In genomic region chr2:71299507-71299906, GRCh38 we compare ENCODE assay signal across 8 cellular contexts. TPM values are rescaled to one million over a fixed set of nuclear protein-coding genes. Genes with fewer than 3 reads are reported as not detected.
DNase-seq lines count a peak whose midpoint lies in the region; ATAC-seq and TF ChIP-seq lines count a peak whose summit lies in the region.

No MANE protein-coding gene starts in this region.

- ATAC-seq in activated naive CD8-positive, alpha-beta T cell treated with anti-CD3 and anti-CD28 coated beads, Interleukin-2, amount 50 U/mL, for 24 hours: no peak

- no peaks in the 10 kb centered on the region for H3K27me3 Mint-ChIP-seq in progenitor cell of endocrine pancreas
- peaks cover 3% of the 10 kb centered on the region for H3K27me3 Mint-ChIP-seq in activated naive CD8-positive, alpha-beta T cell treated with anti-CD3 and anti-CD28 coated beads, Interleukin-2, amount 50 U/mL, for 24 hours

- H3K27me3 ChIP-seq in esophagus muscularis mucosa: no peaks in the 10 kb centered on the region

- no peak for TF ChIP-seq POLR2A in esophagus muscularis mucosa (IDR thresholded peaks at IDR 0.05; ENCODE audit: low read depth)

- no peak overlapping the region for H3K4me3 ChIP-seq in AG04449 (ENCODE audit: low read depth, low read length)
- H3K4me3 ChIP-seq in esophagus muscularis mucosa: no peak overlapping the region

- H3K4me1 ChIP-seq in esophagus muscularis mucosa: no peaks in the 10 kb centered on the region

- no peak for DNase-seq in AG04449 (ENCODE audit: low read depth, low spot score)
- DNase-seq in GM10248 (ENCODE audit: extremely low spot score): peak; percentile 43
- DNase-seq in OCI-M1 (lab: John Stamatoyannopoulos, UW): peak; percentile 66
- no peak for DNase-seq in esophagus muscularis mucosa (ENCODE audit: extremely low spot score)
- DNase-seq in progenitor cell of endocrine pancreas (ENCODE audit: low spot score, unreplicated experiment): no peak
- DNase-seq in activated naive CD8-positive, alpha-beta T cell treated with anti-CD3 and anti-CD28 coated beads, Interleukin-2, amount 50 U/mL, for 24 hours: no peak
- DNase-seq in activated effector memory CD4-positive, alpha-beta T cell treated with Interleukin-2 at 50 U/mL for 16 hours: no peak
- DNase-seq in NCI-H510A treated with DMSO at 0.1 percent for 48 hours (lab: John Stamatoyannopoulos, UW): no peak

- H3K27ac ChIP-seq in esophagus muscularis mucosa (replicated peaks in 1 of 4): no peak overlapping the region

- no peaks in the 10 kb centered on the region for H3K36me3 ChIP-seq in esophagus muscularis mucosa

- H3K4me3 Mint-ChIP-seq in progenitor cell of endocrine pancreas (ENCODE audit: low read depth): no peak overlapping the region
- no peak overlapping the region for H3K4me3 Mint-ChIP-seq in activated naive CD8-positive, alpha-beta T cell treated with anti-CD3 and anti-CD28 coated beads, Interleukin-2, amount 50 U/mL, for 24 hours

- peak; percentile 31 for TF ChIP-seq CTCF in AG04449 (IDR thresholded peaks at IDR 0.05; ENCODE audit: insufficient read depth, low read length, missing control alignments)
- TF ChIP-seq CTCF in GM10248 (IDR thresholded peaks at IDR 0.05; ENCODE audit: control extremely low read depth, extremely low read depth, low read depth, missing control alignments): peak; percentile 60
- peak; percentile 65 to 79 (median 76) for TF ChIP-seq CTCF in esophagus muscularis mucosa (IDR thresholded peaks at IDR 0.05)
- TF ChIP-seq CTCF in progenitor cell of endocrine pancreas (IDR thresholded peaks at IDR 0.05; ENCODE audit: unreplicated experiment): peak; percentile 74

- no peaks in the 10 kb centered on the region for H3K4me1 Mint-ChIP-seq in progenitor cell of endocrine pancreas (ENCODE audit: low read depth)
- H3K4me1 Mint-ChIP-seq in activated naive CD8-positive, alpha-beta T cell treated with anti-CD3 and anti-CD28 coated beads, Interleukin-2, amount 50 U/mL, for 24 hours: no peaks in the 10 kb centered on the region

- no peaks in the 10 kb centered on the region for H3K9me3 ChIP-seq in esophagus muscularis mucosa

- no peak for TF ChIP-seq EP300 in esophagus muscularis mucosa (IDR thresholded peaks at IDR 0.05)

- intact Hi-C loops in esophagus muscularis mucosa (cut with DNase I): loop anchor here (2.0 kb wide), 1 partner anchor 209 kb away; no protein-coding TSS in a partner anchor

- POLR2A ChIA-PET in AG04449 (lab: Yijun Ruan, JAX) (no interaction called here), GM10248 (lab: Yijun Ruan, JAX) (no interaction called here)

- no peaks in the 10 kb centered on the region for H3K36me3 Mint-ChIP-seq in progenitor cell of endocrine pancreas (ENCODE audit: insufficient read depth)
- H3K36me3 Mint-ChIP-seq in activated naive CD8-positive, alpha-beta T cell treated with anti-CD3 and anti-CD28 coated beads, Interleukin-2, amount 50 U/mL, for 24 hours (ENCODE audit: low read depth): no peaks in the 10 kb centered on the region

- no peaks in the 10 kb centered on the region for H3K9me3 Mint-ChIP-seq in progenitor cell of endocrine pancreas (ENCODE audit: low read depth)
- H3K9me3 Mint-ChIP-seq in activated naive CD8-positive, alpha-beta T cell treated with anti-CD3 and anti-CD28 coated beads, Interleukin-2, amount 50 U/mL, for 24 hours: no peaks in the 10 kb centered on the region

- CTCF ChIA-PET in AG04449 (lab: Yijun Ruan, JAX) (interaction anchor here (0.7 to 5.4 kb wide), 47 partner anchors 8 to 499 kb away, joined by 3 to 376 read pairs (median 4); partner anchors contain the start of genes DYSF, PAIP2B and ZNF638), GM10248 (lab: Yijun Ruan, JAX) (interaction anchor here (0.6 to 4.7 kb wide), 42 partner anchors 8 to 1316 kb away, joined by 3 to 267 read pairs (median 4); partner anchors contain the start of gene ZNF638)

- 71% methylated on average over 2 of the region's 2 CpGs for WGBS in esophagus muscularis mucosa

- H3K27ac Mint-ChIP-seq in progenitor cell of endocrine pancreas: no peak overlapping the region
- H3K27ac Mint-ChIP-seq in activated naive CD8-positive, alpha-beta T cell treated with anti-CD3 and anti-CD28 coated beads, Interleukin-2, amount 50 U/mL, for 24 hours: no peak overlapping the region

RNA-seq across cellular contexts. Expression of gene ZNF638, which starts 32.1 kb away (rescaled TPM):
- total RNA-seq in esophagus muscularis mucosa (100 to 1,000 TPM in 1 of 4 donors, 10 to 100 TPM in 3; 77.1 to 132 (median 86.4) TPM), progenitor cell of endocrine pancreas (213 and 216 TPM in 2 replicates)

Comparison
In these comparisons a context has a peak if more than half of its experiments do, and no peak if none do; other contexts are left out.
1. DNase-seq: peak in GM10248 (single experiment) and OCI-M1 (single experiment); none in AG04449 (single experiment), esophagus muscularis mucosa (single experiment), progenitor cell of endocrine pancreas (single experiment), activated naive CD8-positive, alpha-beta T cell treated with anti-CD3 and anti-CD28 coated beads, Interleukin-2, amount 50 U/mL, for 24 hours (single experiment), activated effector memory CD4-positive, alpha-beta T cell treated with Interleukin-2 at 50 U/mL for 16 hours (single experiment) and NCI-H510A treated with DMSO at 0.1 percent for 48 hours (single experiment).
2. Peak in every context shown above with its lines, with median percentiles within 50 percentile points of each other: CTCF ChIP-seq.